In the genomic region with DNA sequence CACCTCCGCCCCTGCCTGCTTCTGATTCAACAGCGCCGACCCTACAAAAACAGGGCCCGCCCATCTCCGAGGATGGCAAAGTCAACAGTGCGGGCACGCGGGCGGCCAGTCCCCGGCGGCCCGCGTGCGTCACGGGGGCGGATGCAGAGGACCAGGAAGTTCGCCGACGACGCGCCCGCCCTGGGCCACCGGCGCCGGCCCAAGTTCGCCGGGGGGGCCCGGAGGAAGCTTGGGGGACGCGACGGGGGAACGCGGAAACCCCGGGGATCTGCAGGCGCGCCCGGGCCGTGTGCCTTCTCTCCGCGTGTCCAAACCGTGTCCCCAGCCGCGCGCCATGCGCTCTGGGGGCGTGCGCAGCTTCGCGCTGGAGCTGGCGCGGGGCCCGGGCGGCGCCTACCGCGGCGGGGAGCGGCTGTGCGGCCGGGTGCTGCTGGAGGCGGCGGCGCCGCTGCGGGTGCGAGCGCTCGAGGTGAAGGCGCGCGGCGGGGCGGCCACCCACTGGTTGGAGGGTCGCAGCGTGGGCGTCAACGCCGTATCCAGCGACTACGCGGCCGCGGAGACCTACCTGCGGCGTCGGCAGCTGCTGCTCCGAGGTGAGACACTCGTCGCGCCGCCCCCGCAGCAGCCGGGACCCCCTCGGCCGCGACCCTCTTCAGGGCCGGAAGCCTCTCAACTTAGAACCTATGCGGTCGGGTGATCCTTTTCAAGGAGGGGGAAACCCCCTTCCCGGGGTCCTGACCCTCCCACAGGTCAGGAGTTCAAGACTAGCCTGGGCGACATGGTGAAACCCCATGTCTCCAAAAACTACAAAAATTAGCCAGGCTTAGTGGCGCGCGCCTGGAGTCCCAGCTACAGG, we compare ENCODE assay signal across 8 cellular contexts. TPM values are rescaled to one million over a fixed set of nuclear protein-coding genes. Genes with fewer than 3 reads are reported as not detected.
DNase-seq lines count a peak whose midpoint lies in the region; ATAC-seq, FAIRE-seq and TF ChIP-seq lines count a peak whose summit lies in the region.

No MANE protein-coding gene starts in this region.

- intact Hi-C loops in adrenal gland (cut with DNase I), result no loop called here
- intact Hi-C loops in left cardiac atrium (cut with DNase I), result no loop called here
- intact Hi-C loops in psoas muscle (cut with DNase I), result loop anchor here in 1 of 2 donors (10.0 kb wide), 1 partner anchor 154 kb away; the partner anchor contains the start of gene PIK3R2

- TF ChIP-seq POLR2A in adrenal gland (IDR thresholded peaks at IDR 0.05), result no peak

- H2AFZ ChIP-seq in Loucy (ENCODE audit: low read length), result peak overlapping the region; percentile 92

- peak overlapping the region; percentile 98 for H3K4me2 ChIP-seq in Loucy (ENCODE audit: low read depth, low read length, poor library complexity, severe bottlenecking)

- H4K20me1 ChIP-seq in Loucy (ENCODE audit: insufficient read depth, low read length, poor library complexity, severe bottlenecking), result peaks cover 11% of the 10 kb centered on the region

- peak overlapping the region in 4 of 5 donors; percentile 61 to 93 (median 76) for H3K27ac ChIP-seq in adrenal gland
- peak overlapping the region; percentile 69 for H3K27ac ChIP-seq in psoas muscle

- no peak for FAIRE-seq in D721Med (lab: Jason Lieb, UNC)
- FAIRE-seq in urothelium cell line (lab: Jason Lieb, UNC), result no peak

- H3K36me3 ChIP-seq in Loucy (ENCODE audit: insufficient read depth, low read length) (no peaks in the 10 kb centered on the region), adrenal gland (replicated peaks in 1 of 2) (no peaks in the 10 kb centered on the region), psoas muscle (ENCODE audit: insufficient read depth in 1 of 2, low read depth in 1 of 2) (no peaks in the 10 kb centered on the region)

- no peaks in the 10 kb centered on the region for H3F3A ChIP-seq in Loucy (ENCODE audit: low read depth)

- H3K9me3 ChIP-seq in Loucy (ENCODE audit: insufficient read depth, low read depth, low read length) (no peaks in the 10 kb centered on the region), adrenal gland (replicated peaks in 1 of 3) (no peaks in the 10 kb centered on the region), psoas muscle (no peaks in the 10 kb centered on the region)

- ATAC-seq in GM21528 (IDR thresholded peaks at IDR 0.05; ENCODE audit: low FRiP score, unreplicated experiment) (peak; percentile 66), left cardiac atrium (peak; percentile 84 to 87), psoas muscle (peak; percentile 52 to 76 (median 68))

- 0 to 4% (median 1%) methylated on average over 4 to 104 of the region's 104 CpGs for WGBS in adrenal gland, 4 donors
- 1% methylated on average over 67 to 104 of the region's 104 CpGs for WGBS in psoas muscle, 3 donors

- DNase-seq in D721Med (ENCODE audit: insufficient read length, low spot score) (peak; percentile 63), T follicular helper cell (ENCODE audit: low read depth) (peak; percentile 90), adrenal gland (peak; percentile 68 to 86 (median 77)), left cardiac atrium (peak; percentile 96), psoas muscle (peak; percentile 92), urothelium cell line (ENCODE audit: low spot score) (peak; percentile 85)

- peaks cover 14% of the 10 kb centered on the region for H3K4me1 ChIP-seq in Loucy (ENCODE audit: insufficient read depth, low read length, poor library complexity, severe bottlenecking)
- no peaks in the 10 kb centered on the region for H3K4me1 ChIP-seq in adrenal gland (replicated peaks in 1 of 2)
- H3K4me1 ChIP-seq in psoas muscle, result no peaks in the 10 kb centered on the region

- no peaks in the 10 kb centered on the region for H3K9me2 ChIP-seq in Loucy (replicated peaks; ENCODE audit: low read depth, low read length)

- peaks cover 15% of the 10 kb centered on the region for H3K79me2 ChIP-seq in Loucy (ENCODE audit: insufficient read depth, low read length)

- H3K27me3 ChIP-seq in Loucy (ENCODE audit: insufficient read depth, low read length, poor library complexity, severe bottlenecking) (no peaks in the 10 kb centered on the region), adrenal gland (no peaks in the 10 kb centered on the region), psoas muscle (ENCODE audit: insufficient read depth in 3 of 3, low read length in 2 of 3) (peaks cover 0 to 19% (median 0%) of the 10 kb centered on the region in 3 donors)

- peak overlapping the region; percentile 81 for H3K9ac ChIP-seq in Loucy (ENCODE audit: low read depth, low read length, poor library complexity, severe bottlenecking)

- H3K4me3 ChIP-seq in Loucy (ENCODE audit: low read length, poor library complexity, severe bottlenecking) (peak overlapping the region; percentile 94), adrenal gland (peak overlapping the region in 2 of 4 donors; percentile 32 to 71), psoas muscle (peak overlapping the region; percentile 73)

- TF ChIP-seq CTCF in D721Med (IDR thresholded peaks at IDR 0.05; ENCODE audit: insufficient read depth, missing control alignments) (no peak), Loucy (conservative IDR thresholded peaks at IDR 0.05; ENCODE audit: low read length) (no peak), adrenal gland (IDR thresholded peaks at IDR 0.05) (no peak), psoas muscle (IDR thresholded peaks at IDR 0.05) (no peak)

RNA-seq across cellular contexts. Expression of gene ARRDC2, which starts 6.8 kb away (rescaled TPM):
- 10 to 100 TPM in 7 of 8 donors, 1 to 10 TPM in 1; 4.7 to 27.4 (median 17.3) TPM for total RNA-seq in adrenal gland
- 10 to 100 TPM in 2 of 3 donors, 1 to 10 TPM in 1; 2.7 to 54.3 (median 20.8) TPM for polyA plus RNA-seq in adrenal gland
- 10 to 100 TPM; 14.8 to 21.6 TPM for total RNA-seq in left cardiac atrium
- total RNA-seq in psoas muscle, result 100 to 1,000 TPM in 2 of 4 donors, 10 to 100 TPM in 2; 43.4 to 399 (median 98.4) TPM
- polyA plus RNA-seq in psoas muscle, result 100 to 1,000 TPM; 173 to 294 (median 281) TPM

RNA-seq across cellular contexts. Expression of gene KCNN1, which starts 34.3 kb away (rescaled TPM):
- total RNA-seq in adrenal gland (under 1 TPM in 7 of 8 donors, not detected in 1; 0.22 to 0.96 (median 0.69) TPM), left cardiac atrium (1 to 10 TPM; 1.7 to 1.8 TPM), psoas muscle (not detected)
- polyA plus RNA-seq in adrenal gland (under 1 TPM in 2 of 3 donors, not detected in 1; 0.16 to 0.47 TPM), psoas muscle (under 1 TPM in 2 of 3 donors, not detected in 1; 0.01 to 0.06 TPM)
